In genomic region chr20:49413677-49414076, GRCh38 we compare ENCODE assay signal across 20 cellular contexts.
A peak's percentile ranks its signal among the peaks of the same experiment; 100 is the strongest.
DNase-seq lines count a peak whose midpoint lies in the region; ATAC-seq and TF ChIP-seq lines count a peak whose summit lies in the region.
"Had no signal": no experiment of that assay in that cellular context is flagged by ENCODE, and none has a peak within 500 bp of the region (broad histone marks: within the 10 kb centered on the region; RNA-seq: fewer than 3 reads in every experiment).

No MANE protein-coding gene starts in this region.

- no peak overlapping the region for H3K4me3 Mint-ChIP-seq in stimulated activated naive CD8-positive, alpha-beta T cell treated with anti-CD3 and anti-CD28 coated beads, Interleukin-15, amount 100 ng/mL, for 72 hours
- H3K4me3 Mint-ChIP-seq: CD4-positive, CD25-positive, alpha-beta regulatory T cell; IgD-negative memory B cell had no signal

- no peak overlapping the region for H2AFZ ChIP-seq in mesenchymal stem cell (ENCODE audit: low read depth, low read length)

- 76 to 77% methylated on average over 4 of the region's 4 CpGs for WGBS in esophagus squamous epithelium, 2 donors
- 91% methylated on average over 4 of the region's 4 CpGs for WGBS in sigmoid colon, 2 donors
- 77% methylated on average over 4 of the region's 4 CpGs for WGBS in mesenchymal stem cell

- H3K4me3 ChIP-seq in HEK293 (ENCODE audit: low read depth, low read length): no peak overlapping the region
- H3K4me3 ChIP-seq in esophagus squamous epithelium: no peak overlapping the region
- H3K4me3 ChIP-seq in sigmoid colon: no peak overlapping the region
- no peak overlapping the region for H3K4me3 ChIP-seq in mesenchymal stem cell (ENCODE audit: insufficient read depth in 1 of 2, low read depth in 1 of 2, low read length in 2 of 2)
- no peak overlapping the region for H3K4me3 ChIP-seq in mucosa of descending colon
- H3K4me3 ChIP-seq: GM12878 had no signal

- H3K27me3 Mint-ChIP-seq in stimulated activated naive CD8-positive, alpha-beta T cell treated with anti-CD3 and anti-CD28 coated beads, Interleukin-15, amount 100 ng/mL, for 72 hours: peaks cover 38% of the 10 kb centered on the region

- no peaks in the 10 kb centered on the region for H3K36me3 ChIP-seq in HEK293 (ENCODE audit: control insufficient read depth in 2 of 2, insufficient read depth in 1 of 2, low read length in 2 of 2)
- H3K36me3 ChIP-seq in esophagus squamous epithelium: no peaks in the 10 kb centered on the region
- H3K36me3 ChIP-seq in sigmoid colon: no peaks in the 10 kb centered on the region
- H3K36me3 ChIP-seq in mesenchymal stem cell (ENCODE audit: control insufficient read depth in 1 of 2, insufficient read depth in 2 of 2, low read depth in 1 of 2, low read length in 2 of 2): no peaks in the 10 kb centered on the region
- H3K36me3 ChIP-seq in mucosa of descending colon (ENCODE audit: low read depth): no peaks in the 10 kb centered on the region
- H3K36me3 ChIP-seq: BE2C had no signal

- H2BK15ac ChIP-seq in mesenchymal stem cell (ENCODE audit: low read depth, poor library complexity, severe bottlenecking): no peak overlapping the region

- H3K4me2 ChIP-seq in mesenchymal stem cell (ENCODE audit: low read length, poor library complexity, severe bottlenecking): no peak overlapping the region

- no peaks in the 10 kb centered on the region for H3K4me1 Mint-ChIP-seq in stimulated activated naive CD8-positive, alpha-beta T cell treated with anti-CD3 and anti-CD28 coated beads, Interleukin-15, amount 100 ng/mL, for 72 hours
- H3K4me1 Mint-ChIP-seq: CD4-positive, CD25-positive, alpha-beta regulatory T cell had no signal

- no peak for TF ChIP-seq EP300 in sigmoid colon (IDR thresholded peaks at IDR 0.05)

- CTCF ChIA-PET in HEK293 (lab: Yijun Ruan, JAX): no interaction called here

- TF ChIP-seq POLR2A in esophagus squamous epithelium (IDR thresholded peaks at IDR 0.05) (no peak), sigmoid colon (IDR thresholded peaks at IDR 0.05) (no peak)

- H4K8ac ChIP-seq in mesenchymal stem cell (ENCODE audit: low read length): no peak overlapping the region

- no peak overlapping the region for H3K9ac ChIP-seq in mesenchymal stem cell (ENCODE audit: low read length)

- no peak overlapping the region for H2BK12ac ChIP-seq in mesenchymal stem cell (ENCODE audit: low read length in 2 of 2)

- H3K79me1 ChIP-seq in mesenchymal stem cell (replicated peaks; ENCODE audit: low read length, poor library complexity, severe bottlenecking): no peaks in the 10 kb centered on the region

- no peak overlapping the region for H3K27ac Mint-ChIP-seq in stimulated activated naive CD8-positive, alpha-beta T cell treated with anti-CD3 and anti-CD28 coated beads, Interleukin-15, amount 100 ng/mL, for 72 hours
- H3K27ac Mint-ChIP-seq: CD4-positive, CD25-positive, alpha-beta regulatory T cell; IgD-negative memory B cell had no signal

- no peak for DNase-seq in esophagus squamous epithelium (lab: John Stamatoyannopoulos, UW)
- DNase-seq in sigmoid colon: no peak
- no peak for DNase-seq in mesenchymal stem cell
- no peak for DNase-seq in stimulated activated naive CD8-positive, alpha-beta T cell treated with anti-CD3 and anti-CD28 coated beads, Interleukin-15, amount 100 ng/mL, for 72 hours
- DNase-seq in mucosa of descending colon: no peak
- no peak for DNase-seq in AML-193 (lab: John Stamatoyannopoulos, UW)
- DNase-seq: 8988T; BE2C; C1 segment of cervical spinal cord; Caco-2; CD4-positive, CD25-positive, alpha-beta regulatory T cell; DMS153; DMS79; GOT3; H7 had no signal

- no peak for TF ChIP-seq CTCF in HEK293 (tag by site-specific recombination; IDR thresholded peaks at IDR 0.05)
- TF ChIP-seq CTCF in esophagus squamous epithelium (IDR thresholded peaks at IDR 0.05): no peak
- no peak for TF ChIP-seq CTCF in sigmoid colon (IDR thresholded peaks at IDR 0.05)
- no peak for TF ChIP-seq CTCF in mucosa of descending colon (IDR thresholded peaks at IDR 0.05)

- no peak overlapping the region for H3K4ac ChIP-seq in mesenchymal stem cell (ENCODE audit: low read depth in 1 of 2, low read length in 2 of 2)

- H3K9me3 Mint-ChIP-seq in stimulated activated naive CD8-positive, alpha-beta T cell treated with anti-CD3 and anti-CD28 coated beads, Interleukin-15, amount 100 ng/mL, for 72 hours: no peaks in the 10 kb centered on the region
- H3K9me3 Mint-ChIP-seq: IgD-negative memory B cell had no signal

- H3K27ac ChIP-seq in HEK293 (ENCODE audit: extremely low read depth, low read depth, low read length): no peak overlapping the region
- H3K27ac ChIP-seq in esophagus squamous epithelium: peak overlapping the region in 3 of 4 donors; percentile 54 to 78 (median 76)
- H3K27ac ChIP-seq in sigmoid colon: peak overlapping the region; percentile 81 to 97 (median 90)
- no peak overlapping the region for H3K27ac ChIP-seq in mesenchymal stem cell (ENCODE audit: low read length, poor library complexity, severe bottlenecking)

- no peak for ATAC-seq in stimulated activated naive CD8-positive, alpha-beta T cell treated with anti-CD3 and anti-CD28 coated beads, Interleukin-15, amount 100 ng/mL, for 72 hours
- ATAC-seq in mucosa of descending colon: no peak
- ATAC-seq: GM12878, HCT116, HepG2 had no signal

- H3K9me3 ChIP-seq in HEK293 (ENCODE audit: control insufficient read depth, insufficient read depth, low read depth, low read length) (no peaks in the 10 kb centered on the region), esophagus squamous epithelium (no peaks in the 10 kb centered on the region), sigmoid colon (no peaks in the 10 kb centered on the region), mesenchymal stem cell (ENCODE audit: control insufficient read depth, low read length) (no peaks in the 10 kb centered on the region), mucosa of descending colon (no peaks in the 10 kb centered on the region)
- H3K9me3 ChIP-seq: BE2C, Caco-2 had no signal

- no peak overlapping the region for H3K14ac ChIP-seq in mesenchymal stem cell (ENCODE audit: low read length in 2 of 2)

- H2AK5ac ChIP-seq in mesenchymal stem cell (ENCODE audit: low read length, severe bottlenecking): no peak overlapping the region

- no peak overlapping the region for H4K91ac ChIP-seq in mesenchymal stem cell (ENCODE audit: low read length)

- H3K23ac ChIP-seq in mesenchymal stem cell (ENCODE audit: low read length in 2 of 2): no peak overlapping the region

- intact Hi-C loops in esophagus squamous epithelium (cut with DNase I) (no loop called here), sigmoid colon (cut with DNase I) (loop anchor here (2.0 kb wide), 2 partner anchors 33 to 69 kb away; partner anchors contain the start of gene KCNB1), mucosa of descending colon (cut with DNase I, micrococcal nuclease) (no loop called here)

- no peak overlapping the region for H2BK120ac ChIP-seq in mesenchymal stem cell (ENCODE audit: low read depth, low read length)

- POLR2A ChIA-PET in HEK293 (lab: Yijun Ruan, JAX): no interaction called here

- H3K27me3 ChIP-seq in esophagus squamous epithelium: peaks cover 0 to 50% (median 0%) of the 10 kb centered on the region in 4 donors
- H3K27me3 ChIP-seq in sigmoid colon: no peaks in the 10 kb centered on the region
- peaks cover 77 to 86% of the 10 kb centered on the region in 2 experiments for H3K27me3 ChIP-seq in mesenchymal stem cell (ENCODE audit: control insufficient read depth in 1 of 2, insufficient read depth in 1 of 2, low read length in 2 of 2)
- H3K27me3 ChIP-seq: BE2C had no signal

- H3K4me1 ChIP-seq in HEK293 (ENCODE audit: control insufficient read depth, insufficient read depth, low read length) (no peaks in the 10 kb centered on the region), esophagus squamous epithelium (peaks cover 0 to 32% (median 13%) of the 10 kb centered on the region in 3 donors), sigmoid colon (peaks cover 0 to 98% (median 89%) of the 10 kb centered on the region in 4 donors), mesenchymal stem cell (ENCODE audit: control insufficient read depth, insufficient read depth, low read depth, low read length) (no peaks in the 10 kb centered on the region), mucosa of descending colon (ENCODE audit: low read depth) (no peaks in the 10 kb centered on the region)
- H3K4me1 ChIP-seq: BE2C had no signal

- no peak overlapping the region for H3K18ac ChIP-seq in mesenchymal stem cell (ENCODE audit: low read depth in 1 of 2, low read length in 2 of 2)

- H2BK5ac ChIP-seq in mesenchymal stem cell (ENCODE audit: low read depth, low read length, poor library complexity, severe bottlenecking): no peak overlapping the region

TF ChIP-seq in HEK293, 187 proteins besides CTCF, POLR2A, EP300 and RAD21:
- TF ChIP-seq ZNF548 (tag by site-specific recombination; IDR thresholded peaks at IDR 0.05) (no peak), ATF2 (tag by site-specific recombination; IDR thresholded peaks at IDR 0.05; ENCODE audit: low read depth) (no peak), ZBTB8A (tag by site-specific recombination; IDR thresholded peaks at IDR 0.05) (no peak), ZNF335 (tag by site-specific recombination; conservative IDR thresholded peaks at IDR 0.05) (no peak), SCRT2 (tag by site-specific recombination; IDR thresholded peaks at IDR 0.05) (no peak), ZNF623 (tag by site-specific recombination; IDR thresholded peaks at IDR 0.05) (peak; percentile 92), ZNF184 (tag by site-specific recombination; IDR thresholded peaks at IDR 0.05) (no peak), ZNF24 (tag by site-specific recombination; IDR thresholded peaks at IDR 0.05) (no peak)
TF ChIP-seq in HEK293: peak in this region for 1.

Comparison
In these comparisons a context has a peak if more than half of its experiments do, and no peak if none do; other contexts are left out.
1. H3K27ac ChIP-seq: peak in esophagus squamous epithelium (3 of 4) and sigmoid colon (4 of 4); none in HEK293 (single experiment) and mesenchymal stem cell (single experiment).